8 cellular contexts compared by ENCODE assay signal in the genomic region with DNA sequence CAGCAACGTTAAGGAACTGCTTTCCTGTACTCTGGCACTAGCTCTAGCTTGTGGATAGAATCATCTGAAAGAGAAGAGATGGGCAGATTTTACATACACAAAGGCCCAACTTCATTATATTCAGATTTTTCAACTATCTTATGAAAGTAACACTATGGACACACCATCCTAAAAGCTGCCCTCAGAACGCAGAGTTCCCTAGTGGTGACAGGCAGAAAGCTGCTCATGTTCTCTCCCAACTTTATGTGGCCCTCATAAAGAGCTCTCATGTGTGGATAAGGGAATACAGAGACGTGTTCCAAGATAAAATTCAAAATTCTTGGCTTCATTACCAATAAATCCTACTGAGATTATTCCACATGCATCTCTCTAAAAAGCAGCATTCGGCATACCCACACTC. TPM values are rescaled to one million over a fixed set of nuclear protein-coding genes. Genes with fewer than 3 reads are reported as not detected.
DNase-seq lines count a peak whose midpoint lies in the region; ATAC-seq, FAIRE-seq and TF ChIP-seq lines count a peak whose summit lies in the region.

No MANE protein-coding gene starts in this region.

- DNase-seq in A549 (ENCODE audit: low read depth in 1 of 2, low spot score in 1 of 2) (no peak), HCT116 (ENCODE audit: low read depth, low spot score) (no peak), astrocyte of the spinal cord (ENCODE audit: low read depth, low spot score) (no peak), memory B cell (ENCODE audit: low spot score in 2 of 2) (no peak), frontal cortex (ENCODE audit: low spot score in 2 of 2) (no peak)

- peaks cover 37% of the 10 kb centered on the region for H3K4me1 Mint-ChIP-seq in memory B cell

- H3K27ac Mint-ChIP-seq in memory B cell = peak overlapping the region; percentile 97

- peaks cover 61% of the 10 kb centered on the region for H3K79me2 ChIP-seq in HCT116 (ENCODE audit: insufficient read depth, low read length)

- H3K36me3 Mint-ChIP-seq in memory B cell = peaks cover 3% of the 10 kb centered on the region

- H3K9me3 ChIP-seq in A549 = peaks cover 7% of the 10 kb centered on the region
- no peaks in the 10 kb centered on the region for H3K9me3 ChIP-seq in HCT116 (ENCODE audit: control insufficient read depth in 1 of 2, insufficient read depth in 1 of 2, low read depth in 1 of 2, low read length in 2 of 2)

- no peak for TF ChIP-seq EP300 in A549 (IDR thresholded peaks at IDR 0.05)

- POLR2A ChIA-PET in A549 (lab: Yijun Ruan, JAX) = interaction anchor here (1.1 kb wide), 1 partner anchor 114 kb away, joined by 3 read pairs; no protein-coding TSS in a partner anchor
- POLR2A ChIA-PET in HCT116 (lab: Charles Lee) = interaction anchor here (0.5 to 0.7 kb wide), 3 partner anchors 11 to 104 kb away, joined by 3 to 4 read pairs (median 3); no protein-coding TSS in a partner anchor

- TF ChIP-seq POLR2A in A549 (IDR thresholded peaks at IDR 0.05; ENCODE audit: low read length) = no peak
- TF ChIP-seq POLR2A in HCT116 (IDR thresholded peaks at IDR 0.05; ENCODE audit: borderline replicate concordance, extremely low read depth, insufficient read depth, insufficient read length) = no peak
- no peak for TF ChIP-seq POLR2A in GM18505 (IDR thresholded peaks at IDR 0.05; ENCODE audit: borderline replicate concordance, extremely low read depth, insufficient read depth, insufficient read length)

- no peaks in the 10 kb centered on the region for H3K9me3 Mint-ChIP-seq in memory B cell

- in situ Hi-C loops in astrocyte of the spinal cord (cut with HindIII; ENCODE audit: low sequenced_read_pairs) = no loop called here

- H3K36me3 ChIP-seq in HCT116 (ENCODE audit: control insufficient read depth in 1 of 2, insufficient read depth in 2 of 2, low read length in 2 of 2) = no peaks in the 10 kb centered on the region

- no peaks in the 10 kb centered on the region for H3K27me3 Mint-ChIP-seq in memory B cell

- no peak for FAIRE-seq in A549 (lab: Jason Lieb, UNC)
- FAIRE-seq in frontal cortex (lab: Jason Lieb, UNC) = no peak

- H3K4me3 ChIP-seq in A549 (no peak overlapping the region; the same call in 1 of the 3 replicates), HCT116 (replicated peaks in 1 of 2; ENCODE audit: low read depth in 1 of 2, low read length in 2 of 2) (peak overlapping the region; percentile 94 to 99), astrocyte of the spinal cord (ENCODE audit: low read depth, low read length) (peak overlapping the region; percentile 95)

- RAD21 ChIA-PET in HCT116 (lab: Charles Lee; ENCODE audit: low non-redundant PET in 1 of 2, low total read pairs in 2 of 2, uncharacterized antibody in 2 of 2, unreplicated experiment in 2 of 2) = no interaction called here

- BruUV-seq in HCT116 (replicated peaks; lab: Mats Ljungman, UMichigan) = no TSS peak

- 58% methylated on average over 4 of the region's 4 CpGs for WGBS in A549 (ENCODE audit: missing lambda C conversion rate)

- CTCF ChIA-PET in A549 (lab: Yijun Ruan, JAX) (interaction anchor here (0.8 to 3.8 kb wide), 18 partner anchors 9 to 551 kb away, joined by 3 to 29 read pairs (median 4); partner anchors contain the start of gene MMP15), HCT116 (lab: Charles Lee) (no interaction called here)

- H3K4me2 ChIP-seq in A549 (peak overlapping the region; percentile 96), HCT116 (ENCODE audit: low read length) (peak overlapping the region; percentile 95)

- peaks cover 18% of the 10 kb centered on the region; the same call in 1 of the 2 replicates for H4K20me1 ChIP-seq in HCT116 (ENCODE audit: insufficient read depth)

- ATAC-seq in A549 (no peak), HCT116 (no peak), memory B cell (ENCODE audit: low read depth) (no peak), GM18505 (IDR thresholded peaks at IDR 0.05; ENCODE audit: unreplicated experiment) (no peak), GM21447 (IDR thresholded peaks at IDR 0.05; ENCODE audit: unreplicated experiment) (no peak), HG02938 (IDR thresholded peaks at IDR 0.05; ENCODE audit: unreplicated experiment) (no peak)

- TF ChIP-seq CTCF in A549 (IDR thresholded peaks at IDR 0.05) = no peak
- peak in 2 of 3 experiments; percentile 16 to 32; a peak in 2 of 6 replicates for TF ChIP-seq CTCF in HCT116 (IDR thresholded peaks at IDR 0.05 in 2 of 3, conservative IDR thresholded peaks at IDR 0.05 in 1 of 3; ENCODE audit: borderline replicate concordance in 1 of 3, insufficient read depth in 1 of 3, low read depth in 2 of 3, low read length in 2 of 3)
- peak; percentile 21 for TF ChIP-seq CTCF in astrocyte of the spinal cord (IDR thresholded peaks at IDR 0.05; ENCODE audit: low read depth, low read length)

- intact Hi-C loops in HCT116 (cut with micrococcal nuclease) = no loop called here

- peak overlapping the region; percentile 98; the same call in 1 of the 2 replicates for H3K9ac ChIP-seq in HCT116 (ENCODE audit: low read length)

- no peaks in the 10 kb centered on the region for H3K9me2 ChIP-seq in HCT116 (ENCODE audit: insufficient read depth)

- peaks cover 21% of the 10 kb centered on the region for H3K4me1 ChIP-seq in A549
- peaks cover 11 to 28% of the 10 kb centered on the region in 2 experiments; a peak in 3 of 4 replicates for H3K4me1 ChIP-seq in HCT116 (ENCODE audit: control insufficient read depth in 1 of 2, insufficient read depth in 2 of 2, low read length in 2 of 2)

- H3K27ac ChIP-seq in A549 (no peak overlapping the region), HCT116 (ENCODE audit: low read depth, low read length) (no peak overlapping the region)

- H2AFZ ChIP-seq in HCT116 (ENCODE audit: low read depth, low read length, poor library complexity, severe bottlenecking) = no peak overlapping the region

- TF ChIP-seq RAD21 in A549 (conservative IDR thresholded peaks at IDR 0.05 in 1 of 2, IDR thresholded peaks at IDR 0.05 in 1 of 2) (no peak), HCT116 (IDR thresholded peaks at IDR 0.05; ENCODE audit: low read depth) (no peak)

- H3K27me3 ChIP-seq in HCT116 (ENCODE audit: insufficient read depth, low read length) = no peaks in the 10 kb centered on the region

- H3K4me3 Mint-ChIP-seq in memory B cell = peak overlapping the region; percentile 99

TF ChIP-seq in A549, 52 proteins besides CTCF, POLR2A, EP300 and RAD21 (continues in another document):
- TF ChIP-seq KDM5A (IDR thresholded peaks at IDR 0.05) (no peak), TFCP2L1 (CRISPR knock-in tag; IDR thresholded peaks at IDR 0.05) (no peak), E2F6 (IDR thresholded peaks at IDR 0.05; ENCODE audit: borderline replicate concordance, low read depth) (no peak), ESRRA (IDR thresholded peaks at IDR 0.05; ENCODE audit: borderline replicate concordance, low read length) (no peak), CHD2 (IDR thresholded peaks at IDR 0.05; ENCODE audit: low read length, partially characterized antibody) (no peak), FOSL2 (IDR thresholded peaks at IDR 0.05) (no peak), FOSL2 (CRISPR knock-in tag; IDR thresholded peaks at IDR 0.05) (no peak)
- TF ChIP-seq, protein P1, sequence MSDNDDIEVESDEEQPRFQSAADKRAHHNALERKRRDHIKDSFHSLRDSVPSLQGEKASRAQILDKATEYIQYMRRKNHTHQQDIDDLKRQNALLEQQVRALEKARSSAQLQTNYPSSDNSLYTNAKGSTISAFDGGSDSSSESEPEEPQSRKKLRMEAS (IDR thresholded peaks at IDR 0.05) = no peak

TF ChIP-seq in HCT116, 20 proteins besides CTCF, POLR2A, EP300 and RAD21 (continues in another document):
- TF ChIP-seq SRF (IDR thresholded peaks at IDR 0.05; ENCODE audit: low read depth) = no peak
- TF ChIP-seq ATF3 (IDR thresholded peaks at IDR 0.05) = no peak
- no peak for TF ChIP-seq SP1 (IDR thresholded peaks at IDR 0.05; ENCODE audit: low read depth)
- no peak for TF ChIP-seq JUND (IDR thresholded peaks at IDR 0.05)
- no peak for TF ChIP-seq ZBTB33 (IDR thresholded peaks at IDR 0.05; ENCODE audit: extremely low read depth, insufficient replicate concordance, low read length)
- no peak for TF ChIP-seq ELF1 (IDR thresholded peaks at IDR 0.05; ENCODE audit: borderline replicate concordance, low read depth)

RNA-seq across cellular contexts. Expression of gene CFAP20, which starts 1.5 kb away (rescaled TPM):
- polyA plus RNA-seq in A549 (2011; rRNA removed) = 51.0 and 53.1 TPM in 2 replicates
- 67.2 and 78.6 TPM in 2 replicates for polyA plus RNA-seq in A549 (2012; cell fraction: cytosol; rRNA removed)
- 88.3 and 98.4 TPM in 2 replicates for polyA plus RNA-seq in A549 (2012; cell fraction: nucleus; rRNA removed)
- polyA plus RNA-seq in A549 (2017; fragmentation: RNase III; extraction: RNeasy Plus Mini Kit Qiagen cat#74134 plus additional on column Dnase treatment) = 44.4 to 46.5 TPM (median 45.3 TPM) in 3 replicates
- polyA minus RNA-seq in A549 (2011; rRNA and poly(A)+ RNA removed) = 34.7 and 55.5 TPM in 2 replicates
- 59.7 TPM for total RNA-seq in HCT116 (2021; ENCODE audit: unreplicated experiment)
- 65.6 and 68.4 TPM in 2 replicates for polyA plus RNA-seq in HCT116 (2012)
- total RNA-seq in frontal cortex = 93.8 TPM

Comparison
In these comparisons a context has a peak if more than half of its experiments do, and no peak if none do; other contexts are left out.
1. Of the 6 proteins assayed by ChIP-seq in both A549 and HCT116: peak only in A549: none; only in HCT116: CTCF; in both: none; in neither: 5.